ENCODE assay signal across 2 cellular contexts in genomic region chr2:47079515-47080412, GRCh38.
TF ChIP-seq lines count a peak whose summit lies in the region.

No MANE protein-coding gene starts in this region.

TF ChIP-seq in GM12878, 131 proteins besides CTCF, POLR2A, EP300 and RAD21:
- TF ChIP-seq HSF1 (IDR thresholded peaks at IDR 0.05; ENCODE audit: low read depth, low read length): no peak
- TF ChIP-seq ZBTB33 (IDR thresholded peaks at IDR 0.05): no peak
- no peak for TF ChIP-seq KDM1A (IDR thresholded peaks at IDR 0.05; ENCODE audit: borderline replicate concordance)
- no peak for TF ChIP-seq SUPT20H (IDR thresholded peaks at IDR 0.05; ENCODE audit: borderline replicate concordance, control insufficient read depth, low read depth, low read length)
- no peak for TF ChIP-seq E4F1 (IDR thresholded peaks at IDR 0.05; ENCODE audit: borderline replicate concordance, partially characterized antibody)
- TF ChIP-seq LARP7 (IDR thresholded peaks at IDR 0.05): no peak
- no peak for TF ChIP-seq MEF2A (IDR thresholded peaks at IDR 0.05; ENCODE audit: insufficient read depth, low read depth, low read length)
- no peak for TF ChIP-seq NR2C2 (IDR thresholded peaks at IDR 0.05; ENCODE audit: borderline replicate concordance, control insufficient read depth, insufficient read length, low read depth)
- TF ChIP-seq RAD51 (IDR thresholded peaks at IDR 0.05): no peak
- no peak for TF ChIP-seq SMAD5 (IDR thresholded peaks at IDR 0.05; ENCODE audit: low read depth)
- TF ChIP-seq BHLHE40 (IDR thresholded peaks at IDR 0.05; ENCODE audit: borderline replicate concordance in 1 of 2, low read depth in 2 of 2, low read length in 1 of 2): no peak
- no peak for TF ChIP-seq CHD1 (IDR thresholded peaks at IDR 0.05; ENCODE audit: low read depth, low read length)
- no peak for TF ChIP-seq PAX8 (IDR thresholded peaks at IDR 0.05)
- TF ChIP-seq TCF12 (IDR thresholded peaks at IDR 0.05; ENCODE audit: low read depth, low read length): no peak
- TF ChIP-seq SMAD1 (IDR thresholded peaks at IDR 0.05; ENCODE audit: low read depth, partially characterized antibody): no peak

TF ChIP-seq in GM12891, 5 proteins besides CTCF, POLR2A, EP300 and RAD21 (continued from another document):
- no peak for TF ChIP-seq SPI1 (IDR thresholded peaks at IDR 0.05; ENCODE audit: low read depth, low read length)
- no peak for TF ChIP-seq POU2F2 (IDR thresholded peaks at IDR 0.05; ENCODE audit: low read depth, low read length)
TF ChIP-seq in GM12891: peak in this region for 0.
